8 cellular contexts compared by ENCODE assay signal in genomic region chr1:74830736-74831135, GRCh38.
"Had no signal": no experiment of that assay in that cellular context is flagged by ENCODE, and none has a peak within 500 bp of the region (broad histone marks: within the 10 kb centered on the region; RNA-seq: fewer than 3 reads in every experiment).

No MANE protein-coding gene starts in this region.

- H3K9ac ChIP-seq: GM23248 had no signal

- H3K4me1 Mint-ChIP-seq: GM23338 had no signal

- H3K4me3 Mint-ChIP-seq: GM23338, H9, HFFc6 had no signal

- H3K27ac Mint-ChIP-seq: GM23338, H9, HFFc6 had no signal

- H3K9me3 ChIP-seq: HAP-1 had no signal

- H3K4me3 ChIP-seq: GM23248, GM23338, HAP-1 had no signal

- H3K27ac ChIP-seq: GM23248 had no signal

- H3K9me3 Mint-ChIP-seq: GM23338, H9, HFFc6 had no signal

- H3K36me3 ChIP-seq: HAP-1 had no signal

- DNase-seq: GM23248, GOT3, H7, H9, HCEC 1CT, HFFc6 had no signal
